18 cellular contexts compared by ENCODE assay signal in genomic region chr17:60314423-60314822, GRCh38.
DNase-seq lines count a peak whose midpoint lies in the region; ATAC-seq and TF ChIP-seq lines count a peak whose summit lies in the region.
"Had no signal": no experiment of that assay in that cellular context is flagged by ENCODE, and none has a peak within 500 bp of the region (broad histone marks: within the 10 kb centered on the region; RNA-seq: fewer than 3 reads in every experiment).

No MANE protein-coding gene starts in this region.

- peak; percentile 53 for ATAC-seq in GM19324 (IDR thresholded peaks at IDR 0.05; ENCODE audit: low FRiP score, unreplicated experiment)
- peak; percentile 51 for ATAC-seq in HG03066 (IDR thresholded peaks at IDR 0.05; ENCODE audit: low read depth, unreplicated experiment)
- ATAC-seq in natural killer cell, result no peak
- no peak for ATAC-seq in PC-3
- ATAC-seq: activated CD8-positive, alpha-beta memory T cell treated with anti-CD3 and anti-CD28 coated beads, Interleukin-2, amount 10 ng/mL, durations not matched to agents 7 days and 5 days; sciatic nerve; T-cell had no signal

- H3K4me2 ChIP-seq in PC-3 (ENCODE audit: low read length), result no peak overlapping the region

- H3K4me1 Mint-ChIP-seq in natural killer cell, result peaks cover 21 to 26% of the 10 kb centered on the region in 2 donors

- no peaks in the 10 kb centered on the region for H3K36me3 Mint-ChIP-seq in natural killer cell

- H2AFZ ChIP-seq in PC-3 (ENCODE audit: low read length), result no peak overlapping the region

- H3K27ac Mint-ChIP-seq in natural killer cell, result peak overlapping the region; percentile 43 to 70
- H3K27ac Mint-ChIP-seq: activated CD8-positive, alpha-beta memory T cell treated with anti-CD3 and anti-CD28 coated beads, Interleukin-2, amount 10 ng/mL, durations not matched to agents 7 days and 5 days; T-cell had no signal

- H3K9me2 ChIP-seq in PC-3 (replicated peaks; ENCODE audit: low read length), result no peaks in the 10 kb centered on the region

- no peaks in the 10 kb centered on the region for H3K27me3 ChIP-seq in thyroid gland
- H3K27me3 ChIP-seq in PC-3 (ENCODE audit: low read length), result no peaks in the 10 kb centered on the region

- no peaks in the 10 kb centered on the region for H3F3A ChIP-seq in PC-3 (ENCODE audit: low read length, unreplicated experiment)

- H3K36me3 ChIP-seq in thyroid gland (no peaks in the 10 kb centered on the region), PC-3 (ENCODE audit: low read depth, low read length) (no peaks in the 10 kb centered on the region)

- POLR2A ChIA-PET in PC-3 (lab: Charles Lee; ENCODE audit: unreplicated experiment), result no interaction called here

- H3K9me3 ChIP-seq in thyroid gland (no peaks in the 10 kb centered on the region), PC-3 (ENCODE audit: low read length) (no peaks in the 10 kb centered on the region)

- DNase-seq in GM13976 (ENCODE audit: low spot score) (peak; percentile 33), natural killer cell (no peak), DMS153 treated with DMSO at 0.1 percent for 48 hours (lab: John Stamatoyannopoulos, UW; ENCODE audit: unreplicated experiment) (no peak), thyroid gland (no peak), PC-3 (no peak)
- DNase-seq in activated CD4-positive, alpha-beta T cell treated with anti-CD3 and anti-CD28 coated beads for 48 hours, result no peak
- DNase-seq: activated CD8-positive, alpha-beta memory T cell treated with anti-CD3 and anti-CD28 coated beads, Interleukin-2, amount 10 ng/mL, durations not matched to agents 7 days and 5 days; activated naive CD4-positive, alpha-beta T cell treated with anti-CD3 and anti-CD28 coated beads, Interleukin-2, amount 50 U/mL, for 16 hours; GOT3; head of caudate nucleus; NCI-H1048; NK-92 treated with Interleukin-12 subunit alpha and Interleukin-12 subunit beta, amount 100 ng/mL, for 24 hours; stimulated activated CD4-positive, alpha-beta T cell treated with anti-CD3 and anti-CD28 coated beads, Interleukin-2, amount 100 ng/mL, for 24 hours; T-cell had no signal

- H3K27me3 Mint-ChIP-seq in natural killer cell (ENCODE audit: low read depth in 2 of 2), result no peaks in the 10 kb centered on the region
- H3K27me3 Mint-ChIP-seq: activated CD8-positive, alpha-beta memory T cell treated with anti-CD3 and anti-CD28 coated beads, Interleukin-2, amount 10 ng/mL, durations not matched to agents 7 days and 5 days; T-cell had no signal

- H4K20me1 ChIP-seq in PC-3 (ENCODE audit: low read length), result no peaks in the 10 kb centered on the region

- no peak overlapping the region for H3K4me3 Mint-ChIP-seq in natural killer cell
- H3K4me3 Mint-ChIP-seq: activated CD8-positive, alpha-beta memory T cell treated with anti-CD3 and anti-CD28 coated beads, Interleukin-2, amount 10 ng/mL, durations not matched to agents 7 days and 5 days; T-cell had no signal

- H3K4me1 ChIP-seq in thyroid gland (peaks cover 0 to 3% of the 10 kb centered on the region in 2 donors), PC-3 (ENCODE audit: insufficient read depth, low read length) (no peaks in the 10 kb centered on the region)

- no TSS peak for BruUV-seq in PC-3 (replicated peaks; lab: Mats Ljungman, UMichigan)

- H3K4me3 ChIP-seq in thyroid gland (replicated peaks in 1 of 3) (no peak overlapping the region), PC-3 (ENCODE audit: low read length) (no peak overlapping the region)

- no peaks in the 10 kb centered on the region for H3K9me3 Mint-ChIP-seq in natural killer cell
- H3K9me3 Mint-ChIP-seq: T-cell had no signal

- in situ Hi-C loops in GM13976 (cut with MboI; ENCODE audit: low sequenced_read_pairs, unreplicated experiment), result no loop called here

- TF ChIP-seq CTCF in GM13976 (IDR thresholded peaks at IDR 0.05; ENCODE audit: borderline replicate concordance, control extremely low read depth, extremely low read depth, insufficient read depth, missing control alignments) (no peak), natural killer cell (IDR thresholded peaks at IDR 0.05) (no peak), thyroid gland (IDR thresholded peaks at IDR 0.05) (no peak), PC-3 (conservative IDR thresholded peaks at IDR 0.05; ENCODE audit: low read depth, low read length) (no peak)

- 89 to 90% methylated on average over 1 of the region's 1 CpG for WGBS in thyroid gland, 2 donors

- no peak for TF ChIP-seq POLR2A in thyroid gland (IDR thresholded peaks at IDR 0.05)

- peaks cover 16% of the 10 kb centered on the region; the same call in 1 of the 2 replicates for H3K79me2 ChIP-seq in PC-3 (ENCODE audit: low read length)

- no peak overlapping the region for H3K9ac ChIP-seq in PC-3 (ENCODE audit: low read length)

- intact Hi-C loops in natural killer cell (cut with micrococcal nuclease), result no loop called here
- intact Hi-C loops in thyroid gland (cut with DNase I), result no loop called here
- intact Hi-C loops in PC-3 (cut with micrococcal nuclease), result no loop called here

- CTCF ChIA-PET in PC-3 (lab: Charles Lee), result no interaction called here

- H3K27ac ChIP-seq in thyroid gland (no peak overlapping the region), PC-3 (ENCODE audit: low read length) (no peak overlapping the region)
- H3K27ac ChIP-seq: RWPE1 had no signal

Comparison
In these comparisons a context has a peak if more than half of its experiments do, and no peak if none do; other contexts are left out.
1. ATAC-seq: peak in GM19324 (single experiment) and HG03066 (single experiment); none in natural killer cell (0 of 3) and PC-3 (single experiment).